In the genomic region with DNA sequence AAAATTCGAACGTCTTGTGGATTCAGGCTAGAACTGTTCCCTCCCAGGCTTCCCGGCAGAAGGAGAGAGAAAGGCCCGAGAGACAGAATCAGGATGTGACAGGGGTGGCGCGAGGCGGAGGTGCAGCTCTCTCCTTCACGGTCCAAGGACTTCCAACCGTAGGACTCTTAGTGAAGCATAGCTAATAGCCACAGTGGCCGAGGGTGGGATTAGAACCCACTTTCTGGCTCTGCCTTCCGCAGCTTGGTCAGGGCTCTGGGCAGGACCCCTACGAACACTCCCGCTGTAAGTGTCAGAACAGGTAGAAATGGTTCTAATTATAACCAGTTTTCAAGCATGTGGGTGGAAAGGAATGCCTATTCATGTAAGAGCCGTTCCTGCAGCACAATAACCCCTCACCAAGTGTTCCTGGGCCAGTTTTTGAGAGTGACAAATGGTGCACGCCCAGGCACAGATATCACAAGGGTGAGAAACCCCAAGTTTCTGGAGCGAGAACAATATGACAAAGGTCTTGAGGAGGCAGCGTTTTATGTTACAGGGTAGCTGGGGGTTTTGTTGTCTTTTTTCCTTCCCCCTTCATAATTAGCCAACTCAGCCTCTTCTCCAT, we compare ENCODE assay signal across 1 cellular context.
TF ChIP-seq lines count a peak whose summit lies in the region.

No MANE protein-coding gene starts in this region.

TF ChIP-seq in GM12878, 131 proteins besides CTCF, POLR2A, EP300 and RAD21:
- no peak for TF ChIP-seq FOS (IDR thresholded peaks at IDR 0.05; ENCODE audit: borderline replicate concordance, extremely low read depth, insufficient read length)
- peak; percentile 33; the same call in 1 of the 2 replicates for TF ChIP-seq EED (IDR thresholded peaks at IDR 0.05; ENCODE audit: low read depth)
- TF ChIP-seq MTA3 (IDR thresholded peaks at IDR 0.05; ENCODE audit: borderline replicate concordance, low read length), result no peak
- peak; percentile 46 for TF ChIP-seq RUNX3 (IDR thresholded peaks at IDR 0.05; ENCODE audit: low read length)
- TF ChIP-seq, protein P1, sequence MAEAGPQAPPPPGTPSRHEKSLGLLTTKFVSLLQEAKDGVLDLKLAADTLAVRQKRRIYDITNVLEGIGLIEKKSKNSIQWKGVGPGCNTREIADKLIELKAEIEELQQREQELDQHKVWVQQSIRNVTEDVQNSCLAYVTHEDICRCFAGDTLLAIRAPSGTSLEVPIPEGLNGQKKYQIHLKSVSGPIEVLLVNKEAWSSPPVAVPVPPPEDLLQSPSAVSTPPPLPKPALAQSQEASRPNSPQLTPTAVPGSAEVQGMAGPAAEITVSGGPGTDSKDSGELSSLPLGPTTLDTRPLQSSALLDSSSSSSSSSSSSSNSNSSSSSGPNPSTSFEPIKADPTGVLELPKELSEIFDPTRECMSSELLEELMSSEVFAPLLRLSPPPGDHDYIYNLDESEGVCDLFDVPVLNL (IDR thresholded peaks at IDR 0.05; ENCODE audit: low read depth, low read length), result no peak
- TF ChIP-seq, protein P2, sequence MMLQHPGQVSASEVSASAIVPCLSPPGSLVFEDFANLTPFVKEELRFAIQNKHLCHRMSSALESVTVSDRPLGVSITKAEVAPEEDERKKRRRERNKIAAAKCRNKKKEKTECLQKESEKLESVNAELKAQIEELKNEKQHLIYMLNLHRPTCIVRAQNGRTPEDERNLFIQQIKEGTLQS (IDR thresholded peaks at IDR 0.05; ENCODE audit: borderline replicate concordance, extremely low read depth, low read depth, low read length), result no peak
- TF ChIP-seq MEF2B (IDR thresholded peaks at IDR 0.05; ENCODE audit: partially characterized antibody, poor library complexity, severe bottlenecking), result peak; percentile 18
- no peak for TF ChIP-seq WRNIP1 (IDR thresholded peaks at IDR 0.05; ENCODE audit: borderline replicate concordance, low read depth, low read length)
- TF ChIP-seq BACH1 (IDR thresholded peaks at IDR 0.05; ENCODE audit: borderline replicate concordance), result no peak
- TF ChIP-seq HCFC1 (IDR thresholded peaks at IDR 0.05; ENCODE audit: low read length), result no peak
- TF ChIP-seq STAT3 (IDR thresholded peaks at IDR 0.05; ENCODE audit: low read depth, low read length), result no peak
- TF ChIP-seq NR2F1 (conservative IDR thresholded peaks at IDR 0.05), result peak; percentile 47; the same call in 1 of the 2 replicates
- TF ChIP-seq, protein P3, sequence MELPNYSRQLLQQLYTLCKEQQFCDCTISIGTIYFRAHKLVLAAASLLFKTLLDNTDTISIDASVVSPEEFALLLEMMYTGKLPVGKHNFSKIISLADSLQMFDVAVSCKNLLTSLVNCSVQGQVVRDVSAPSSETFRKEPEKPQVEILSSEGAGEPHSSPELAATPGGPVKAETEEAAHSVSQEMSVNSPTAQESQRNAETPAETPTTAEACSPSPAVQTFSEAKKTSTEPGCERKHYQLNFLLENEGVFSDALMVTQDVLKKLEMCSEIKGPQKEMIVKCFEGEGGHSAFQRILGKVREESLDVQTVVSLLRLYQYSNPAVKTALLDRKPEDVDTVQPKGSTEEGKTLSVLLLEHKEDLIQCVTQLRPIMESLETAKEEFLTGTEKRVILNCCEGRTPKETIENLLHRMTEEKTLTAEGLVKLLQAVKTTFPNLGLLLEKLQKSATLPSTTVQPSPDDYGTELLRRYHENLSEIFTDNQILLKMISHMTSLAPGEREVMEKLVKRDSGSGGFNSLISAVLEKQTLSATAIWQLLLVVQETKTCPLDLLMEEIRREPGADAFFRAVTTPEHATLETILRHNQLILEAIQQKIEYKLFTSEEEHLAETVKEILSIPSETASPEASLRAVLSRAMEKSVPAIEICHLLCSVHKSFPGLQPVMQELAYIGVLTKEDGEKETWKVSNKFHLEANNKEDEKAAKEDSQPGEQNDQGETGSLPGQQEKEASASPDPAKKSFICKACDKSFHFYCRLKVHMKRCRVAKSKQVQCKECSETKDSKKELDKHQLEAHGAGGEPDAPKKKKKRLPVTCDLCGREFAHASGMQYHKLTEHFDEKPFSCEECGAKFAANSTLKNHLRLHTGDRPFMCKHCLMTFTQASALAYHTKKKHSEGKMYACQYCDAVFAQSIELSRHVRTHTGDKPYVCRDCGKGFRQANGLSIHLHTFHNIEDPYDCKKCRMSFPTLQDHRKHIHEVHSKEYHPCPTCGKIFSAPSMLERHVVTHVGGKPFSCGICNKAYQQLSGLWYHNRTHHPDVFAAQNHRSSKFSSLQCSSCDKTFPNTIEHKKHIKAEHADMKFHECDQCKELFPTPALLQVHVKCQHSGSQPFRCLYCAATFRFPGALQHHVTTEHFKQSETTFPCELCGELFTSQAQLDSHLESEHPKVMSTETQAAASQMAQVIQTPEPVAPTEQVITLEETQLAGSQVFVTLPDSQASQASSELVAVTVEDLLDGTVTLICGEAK (IDR thresholded peaks at IDR 0.05; ENCODE audit: borderline replicate concordance), result no peak
- peak; percentile 59 for TF ChIP-seq IKZF1 (conservative IDR thresholded peaks at IDR 0.05)
- TF ChIP-seq ZZZ3 (IDR thresholded peaks at IDR 0.05; ENCODE audit: control insufficient read depth, insufficient read length, low read depth), result no peak
- TF ChIP-seq RCOR1 (conservative IDR thresholded peaks at IDR 0.05; ENCODE audit: low read depth, low read length), result no peak
- no peak for TF ChIP-seq SREBF2 (IDR thresholded peaks at IDR 0.05; ENCODE audit: low read length)
- TF ChIP-seq IRF4 (IDR thresholded peaks at IDR 0.05; ENCODE audit: low read depth, low read length), result no peak
- TF ChIP-seq IKZF2 (IDR thresholded peaks at IDR 0.05), result peak in 1 of 2 experiments; percentile 10; a peak in 1 of 4 replicates
- TF ChIP-seq, protein P4, sequence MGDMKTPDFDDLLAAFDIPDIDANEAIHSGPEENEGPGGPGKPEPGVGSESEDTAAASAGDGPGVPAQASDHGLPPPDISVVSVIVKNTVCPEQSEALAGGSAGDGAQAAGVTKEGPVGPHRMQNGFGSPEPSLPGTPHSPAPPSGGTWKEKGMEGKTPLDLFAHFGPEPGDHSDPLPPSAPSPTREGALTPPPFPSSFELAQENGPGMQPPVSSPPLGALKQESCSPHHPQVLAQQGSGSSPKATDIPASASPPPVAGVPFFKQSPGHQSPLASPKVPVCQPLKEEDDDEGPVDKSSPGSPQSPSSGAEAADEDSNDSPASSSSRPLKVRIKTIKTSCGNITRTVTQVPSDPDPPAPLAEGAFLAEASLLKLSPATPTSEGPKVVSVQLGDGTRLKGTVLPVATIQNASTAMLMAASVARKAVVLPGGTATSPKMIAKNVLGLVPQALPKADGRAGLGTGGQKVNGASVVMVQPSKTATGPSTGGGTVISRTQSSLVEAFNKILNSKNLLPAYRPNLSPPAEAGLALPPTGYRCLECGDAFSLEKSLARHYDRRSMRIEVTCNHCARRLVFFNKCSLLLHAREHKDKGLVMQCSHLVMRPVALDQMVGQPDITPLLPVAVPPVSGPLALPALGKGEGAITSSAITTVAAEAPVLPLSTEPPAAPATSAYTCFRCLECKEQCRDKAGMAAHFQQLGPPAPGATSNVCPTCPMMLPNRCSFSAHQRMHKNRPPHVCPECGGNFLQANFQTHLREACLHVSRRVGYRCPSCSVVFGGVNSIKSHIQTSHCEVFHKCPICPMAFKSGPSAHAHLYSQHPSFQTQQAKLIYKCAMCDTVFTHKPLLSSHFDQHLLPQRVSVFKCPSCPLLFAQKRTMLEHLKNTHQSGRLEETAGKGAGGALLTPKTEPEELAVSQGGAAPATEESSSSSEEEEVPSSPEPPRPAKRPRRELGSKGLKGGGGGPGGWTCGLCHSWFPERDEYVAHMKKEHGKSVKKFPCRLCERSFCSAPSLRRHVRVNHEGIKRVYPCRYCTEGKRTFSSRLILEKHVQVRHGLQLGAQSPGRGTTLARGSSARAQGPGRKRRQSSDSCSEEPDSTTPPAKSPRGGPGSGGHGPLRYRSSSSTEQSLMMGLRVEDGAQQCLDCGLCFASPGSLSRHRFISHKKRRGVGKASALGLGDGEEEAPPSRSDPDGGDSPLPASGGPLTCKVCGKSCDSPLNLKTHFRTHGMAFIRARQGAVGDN (IDR thresholded peaks at IDR 0.05), result no peak
- TF ChIP-seq, protein P5, sequence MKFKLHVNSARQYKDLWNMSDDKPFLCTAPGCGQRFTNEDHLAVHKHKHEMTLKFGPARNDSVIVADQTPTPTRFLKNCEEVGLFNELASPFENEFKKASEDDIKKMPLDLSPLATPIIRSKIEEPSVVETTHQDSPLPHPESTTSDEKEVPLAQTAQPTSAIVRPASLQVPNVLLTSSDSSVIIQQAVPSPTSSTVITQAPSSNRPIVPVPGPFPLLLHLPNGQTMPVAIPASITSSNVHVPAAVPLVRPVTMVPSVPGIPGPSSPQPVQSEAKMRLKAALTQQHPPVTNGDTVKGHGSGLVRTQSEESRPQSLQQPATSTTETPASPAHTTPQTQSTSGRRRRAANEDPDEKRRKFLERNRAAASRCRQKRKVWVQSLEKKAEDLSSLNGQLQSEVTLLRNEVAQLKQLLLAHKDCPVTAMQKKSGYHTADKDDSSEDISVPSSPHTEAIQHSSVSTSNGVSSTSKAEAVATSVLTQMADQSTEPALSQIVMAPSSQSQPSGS (IDR thresholded peaks at IDR 0.05; ENCODE audit: low read length), result no peak
- TF ChIP-seq, protein P6, sequence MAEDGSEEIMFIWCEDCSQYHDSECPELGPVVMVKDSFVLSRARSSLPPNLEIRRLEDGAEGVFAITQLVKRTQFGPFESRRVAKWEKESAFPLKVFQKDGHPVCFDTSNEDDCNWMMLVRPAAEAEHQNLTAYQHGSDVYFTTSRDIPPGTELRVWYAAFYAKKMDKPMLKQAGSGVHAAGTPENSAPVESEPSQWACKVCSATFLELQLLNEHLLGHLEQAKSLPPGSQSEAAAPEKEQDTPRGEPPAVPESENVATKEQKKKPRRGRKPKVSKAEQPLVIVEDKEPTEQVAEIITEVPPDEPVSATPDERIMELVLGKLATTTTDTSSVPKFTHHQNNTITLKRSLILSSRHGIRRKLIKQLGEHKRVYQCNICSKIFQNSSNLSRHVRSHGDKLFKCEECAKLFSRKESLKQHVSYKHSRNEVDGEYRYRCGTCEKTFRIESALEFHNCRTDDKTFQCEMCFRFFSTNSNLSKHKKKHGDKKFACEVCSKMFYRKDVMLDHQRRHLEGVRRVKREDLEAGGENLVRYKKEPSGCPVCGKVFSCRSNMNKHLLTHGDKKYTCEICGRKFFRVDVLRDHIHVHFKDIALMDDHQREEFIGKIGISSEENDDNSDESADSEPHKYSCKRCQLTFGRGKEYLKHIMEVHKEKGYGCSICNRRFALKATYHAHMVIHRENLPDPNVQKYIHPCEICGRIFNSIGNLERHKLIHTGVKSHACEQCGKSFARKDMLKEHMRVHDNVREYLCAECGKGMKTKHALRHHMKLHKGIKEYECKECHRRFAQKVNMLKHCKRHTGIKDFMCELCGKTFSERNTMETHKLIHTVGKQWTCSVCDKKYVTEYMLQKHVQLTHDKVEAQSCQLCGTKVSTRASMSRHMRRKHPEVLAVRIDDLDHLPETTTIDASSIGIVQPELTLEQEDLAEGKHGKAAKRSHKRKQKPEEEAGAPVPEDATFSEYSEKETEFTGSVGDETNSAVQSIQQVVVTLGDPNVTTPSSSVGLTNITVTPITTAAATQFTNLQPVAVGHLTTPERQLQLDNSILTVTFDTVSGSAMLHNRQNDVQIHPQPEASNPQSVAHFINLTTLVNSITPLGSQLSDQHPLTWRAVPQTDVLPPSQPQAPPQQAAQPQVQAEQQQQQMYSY (CRISPR knock-in tag; IDR thresholded peaks at IDR 0.05), result no peak
- peak; percentile 52; the same call in 1 of the 2 replicates for TF ChIP-seq DPF2 (IDR thresholded peaks at IDR 0.05)
- no peak for TF ChIP-seq RELA (IDR thresholded peaks at IDR 0.05; ENCODE audit: borderline replicate concordance, partially characterized antibody)
- peak; percentile 73; the same call in 1 of the 2 replicates for TF ChIP-seq ZNF217 (IDR thresholded peaks at IDR 0.05)
- TF ChIP-seq PAX5 (IDR thresholded peaks at IDR 0.05; ENCODE audit: borderline replicate concordance, low read depth, low read length), result peak; percentile 93
- no peak for TF ChIP-seq CBFB (IDR thresholded peaks at IDR 0.05; ENCODE audit: low read depth)
- peak; percentile 60; the same call in 1 of the 2 replicates for TF ChIP-seq GATAD2B (conservative IDR thresholded peaks at IDR 0.05; ENCODE audit: low read depth)
